Comparison of ENCODE assay signal across 29 cellular contexts in the genomic region with DNA sequence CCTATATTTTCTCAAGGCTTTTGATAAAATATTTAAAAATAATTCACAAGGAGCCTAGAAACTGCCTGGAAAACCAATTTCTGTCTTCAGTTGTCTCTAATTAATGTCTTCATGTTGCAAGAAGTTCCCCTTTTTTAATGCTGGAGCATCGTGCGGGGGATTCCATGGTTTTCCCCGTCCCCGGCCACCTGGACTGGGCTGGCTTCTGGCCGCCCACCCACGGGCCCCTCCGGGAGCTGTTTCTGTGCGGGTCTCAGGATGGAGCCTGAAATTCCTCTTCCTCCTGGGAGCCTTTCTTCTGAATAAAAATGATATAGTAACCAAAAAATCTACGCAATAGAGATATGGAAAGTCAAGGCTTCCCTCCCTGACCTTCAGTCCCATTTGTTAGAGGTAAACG. TPM values are rescaled to one million over a fixed set of nuclear protein-coding genes. Genes with fewer than 3 reads are reported as not detected.
"Had no signal": no experiment of that assay in that cellular context is flagged by ENCODE, and none has a peak within 500 bp of the region (broad histone marks: within the 10 kb centered on the region; RNA-seq: fewer than 3 reads in every experiment).

No MANE protein-coding gene starts in this region.

- H3K4me1 ChIP-seq: ascending aorta, foreskin keratinocyte, gastrocnemius medialis had no signal

- H3K36me3 ChIP-seq: ascending aorta, gastrocnemius medialis, heart left ventricle had no signal

- H3K27me3 ChIP-seq: ascending aorta, foreskin keratinocyte, gastrocnemius medialis, heart left ventricle had no signal

- H3K36me3 Mint-ChIP-seq: activated naive CD4-positive, alpha-beta T cell treated with anti-CD3 and anti-CD28 coated beads, Interleukin-2, amount 10 ng/mL, durations not matched to agents 7 days and 5 days; activated naive CD8-positive, alpha-beta T cell treated with anti-CD3 and anti-CD28 coated beads, Interleukin-2, amount 10 ng/mL, durations not matched to agents 7 days and 5 days; brain had no signal

- DNase-seq: activated CD4-positive, alpha-beta memory T cell treated with anti-CD3 and anti-CD28 coated beads, Interleukin-2, amount 10 ng/mL, durations not matched to agents 7 days and 5 days; activated CD4-positive, alpha-beta T cell treated with anti-CD3 and anti-CD28 coated beads for 1 hour; activated CD4-positive, alpha-beta T cell treated with anti-CD3 and anti-CD28 coated beads for 4 hours; activated CD4-positive, alpha-beta T cell treated with anti-CD3 and anti-CD28 coated beads, Interleukin-2, amount 10 ng/mL, durations not matched to agents 7 days and 5 days; activated CD4-positive, alpha-beta T cell treated with anti-CD3 and anti-CD28 coated beads, Interleukin-2, amount 50 U/mL, for 4 hours; activated CD8-positive, alpha-beta memory T cell treated with anti-CD3 and anti-CD28 coated beads, Interleukin-2, amount 50 U/mL, for 48 hours; activated gamma-delta T cell; activated naive CD4-positive, alpha-beta T cell; activated naive CD4-positive, alpha-beta T cell treated with anti-CD3 and anti-CD28 coated beads, Interleukin-2, amount 10 ng/mL, durations not matched to agents 7 days and 5 days; activated naive CD8-positive, alpha-beta T cell treated with anti-CD3 and anti-CD28 coated beads, Interleukin-2, amount 10 ng/mL, durations not matched to agents 7 days and 5 days; activated T-cell treated with anti-CD3 and anti-CD28 coated beads for 4 hours; activated T-cell treated with anti-CD3 and anti-CD28 coated beads, Interleukin-2, amount 50 U/mL, for 24 hours; activated T-cell treated with anti-CD3 and anti-CD28 coated beads, Interleukin-2, amount 50 U/mL, for 72 hours; caudate nucleus; dorsolateral prefrontal cortex; effector memory CD4-positive, alpha-beta T cell; erythroblast; foreskin keratinocyte; gastrocnemius medialis; glutamatergic neuron; heart left ventricle; T-helper 1 cell; T-helper 17 cell had no signal

- ATAC-seq: activated naive CD4-positive, alpha-beta T cell treated with anti-CD3 and anti-CD28 coated beads, Interleukin-2, amount 50 U/mL, for 72 hours; activated T-cell treated with anti-CD3 and anti-CD28 coated beads, Interleukin-2, amount 50 U/mL, for 72 hours; foreskin keratinocyte; gastrocnemius medialis; T-helper 17 cell; WTC11 had no signal

- H3K27ac ChIP-seq: ascending aorta, dorsolateral prefrontal cortex, esophagus muscularis mucosa, foreskin keratinocyte, gastrocnemius medialis, heart left ventricle had no signal

- H3K4me3 Mint-ChIP-seq: activated CD4-positive, alpha-beta memory T cell treated with anti-CD3 and anti-CD28 coated beads, Interleukin-2, amount 10 ng/mL, durations not matched to agents 7 days and 5 days; activated CD4-positive, alpha-beta T cell treated with anti-CD3 and anti-CD28 coated beads, Interleukin-2, amount 10 ng/mL, durations not matched to agents 7 days and 5 days; activated naive CD4-positive, alpha-beta T cell treated with anti-CD3 and anti-CD28 coated beads, Interleukin-2, amount 10 ng/mL, durations not matched to agents 7 days and 5 days; activated naive CD8-positive, alpha-beta T cell treated with anti-CD3 and anti-CD28 coated beads, Interleukin-2, amount 10 ng/mL, durations not matched to agents 7 days and 5 days; activated T-cell treated with anti-CD3 and anti-CD28 coated beads, Interleukin-2, amount 50 U/mL, for 24 hours; activated T-cell treated with anti-CD3 and anti-CD28 coated beads, Interleukin-2, amount 50 U/mL, for 72 hours; brain; dendritic cell treated with granulocyte-macrophage colony-stimulating factor and Interleukin-4, amounts not matched to agents 40 ng/mL and 50 ng/mL, for 4 days; T-helper 17 cell; WTC11 had no signal

- H3K9me3 Mint-ChIP-seq: activated CD4-positive, alpha-beta memory T cell treated with anti-CD3 and anti-CD28 coated beads, Interleukin-2, amount 10 ng/mL, durations not matched to agents 7 days and 5 days; activated CD4-positive, alpha-beta T cell treated with anti-CD3 and anti-CD28 coated beads, Interleukin-2, amount 10 ng/mL, durations not matched to agents 7 days and 5 days; activated naive CD4-positive, alpha-beta T cell treated with anti-CD3 and anti-CD28 coated beads, Interleukin-2, amount 10 ng/mL, durations not matched to agents 7 days and 5 days; activated naive CD8-positive, alpha-beta T cell treated with anti-CD3 and anti-CD28 coated beads, Interleukin-2, amount 10 ng/mL, durations not matched to agents 7 days and 5 days; activated T-cell treated with anti-CD3 and anti-CD28 coated beads, Interleukin-2, amount 50 U/mL, for 24 hours; activated T-cell treated with anti-CD3 and anti-CD28 coated beads, Interleukin-2, amount 50 U/mL, for 72 hours had no signal

- H3K4me1 Mint-ChIP-seq: activated CD4-positive, alpha-beta memory T cell treated with anti-CD3 and anti-CD28 coated beads, Interleukin-2, amount 10 ng/mL, durations not matched to agents 7 days and 5 days; activated CD4-positive, alpha-beta T cell treated with anti-CD3 and anti-CD28 coated beads, Interleukin-2, amount 10 ng/mL, durations not matched to agents 7 days and 5 days; activated naive CD4-positive, alpha-beta T cell treated with anti-CD3 and anti-CD28 coated beads, Interleukin-2, amount 10 ng/mL, durations not matched to agents 7 days and 5 days; activated naive CD8-positive, alpha-beta T cell treated with anti-CD3 and anti-CD28 coated beads, Interleukin-2, amount 10 ng/mL, durations not matched to agents 7 days and 5 days; brain; T-helper 17 cell had no signal

- H3K4me3 ChIP-seq: ascending aorta, dorsolateral prefrontal cortex, esophagus muscularis mucosa, gastrocnemius medialis, heart left ventricle had no signal

- H3K27ac Mint-ChIP-seq: activated CD4-positive, alpha-beta memory T cell treated with anti-CD3 and anti-CD28 coated beads, Interleukin-2, amount 10 ng/mL, durations not matched to agents 7 days and 5 days; activated CD4-positive, alpha-beta T cell treated with anti-CD3 and anti-CD28 coated beads, Interleukin-2, amount 10 ng/mL, durations not matched to agents 7 days and 5 days; activated naive CD4-positive, alpha-beta T cell treated with anti-CD3 and anti-CD28 coated beads, Interleukin-2, amount 10 ng/mL, durations not matched to agents 7 days and 5 days; activated naive CD4-positive, alpha-beta T cell treated with anti-CD3 and anti-CD28 coated beads, Interleukin-2, amount 50 U/mL, for 72 hours; activated naive CD8-positive, alpha-beta T cell treated with anti-CD3 and anti-CD28 coated beads, Interleukin-2, amount 10 ng/mL, durations not matched to agents 7 days and 5 days; activated T-cell treated with anti-CD3 and anti-CD28 coated beads, Interleukin-2, amount 50 U/mL, for 24 hours; activated T-cell treated with anti-CD3 and anti-CD28 coated beads, Interleukin-2, amount 50 U/mL, for 72 hours; brain; dendritic cell treated with granulocyte-macrophage colony-stimulating factor and Interleukin-4, amounts not matched to agents 40 ng/mL and 50 ng/mL, for 4 days; T-helper 17 cell had no signal

- H3K9me3 ChIP-seq: ascending aorta, esophagus muscularis mucosa, gastrocnemius medialis had no signal

RNA-seq across cellular contexts. Expression of gene ALDH1A3, which starts 31.5 kb away (rescaled TPM):
- total RNA-seq: activated CD4-positive, alpha-beta memory T cell treated with anti-CD3 and anti-CD28 coated beads, Interleukin-2, amount 10 ng/mL, durations not matched to agents 7 days and 5 days; activated CD4-positive, alpha-beta T cell treated with anti-CD3 and anti-CD28 coated beads, Interleukin-2, amount 10 ng/mL, durations not matched to agents 7 days and 5 days; activated naive CD4-positive, alpha-beta T cell treated with anti-CD3 and anti-CD28 coated beads, Interleukin-2, amount 50 U/mL, for 72 hours; activated naive CD8-positive, alpha-beta T cell treated with anti-CD3 and anti-CD28 coated beads, Interleukin-2, amount 10 ng/mL, durations not matched to agents 7 days and 5 days; T-helper 17 cell had no signal
